Comparison of ENCODE assay signal across 20 cellular contexts in genomic region chr3:112393360-112393728, GRCh38.
"Had no signal": no experiment of that assay in that cellular context is flagged by ENCODE, and none has a peak within 500 bp of the region (broad histone marks: within the 10 kb centered on the region; RNA-seq: fewer than 3 reads in every experiment).

No MANE protein-coding gene starts in this region.

- ATAC-seq: left colon; right lobe of liver; SK-N-SH treated with all-trans-retinoic acid at 6 μM for 48 hours; stimulated activated effector memory CD8-positive, alpha-beta T cell treated with anti-CD3 and anti-CD28 coated beads, Interleukin-12 subunit alpha, Interleukin-12 subunit beta, amount 100 ng/mL, for 72 hours had no signal

- H3K36me3 Mint-ChIP-seq: stimulated activated effector memory CD8-positive, alpha-beta T cell treated with anti-CD3 and anti-CD28 coated beads, Interleukin-12 subunit alpha, Interleukin-12 subunit beta, amount 100 ng/mL, for 72 hours had no signal

- H3K4me3 Mint-ChIP-seq: central memory CD8-positive, alpha-beta T cell; memory B cell; stimulated activated effector memory CD8-positive, alpha-beta T cell treated with anti-CD3 and anti-CD28 coated beads, Interleukin-12 subunit alpha, Interleukin-12 subunit beta, amount 100 ng/mL, for 72 hours had no signal

- H3K27ac Mint-ChIP-seq: activated naive CD4-positive, alpha-beta T cell treated with anti-CD3 and anti-CD28 coated beads, Interleukin-2, amount 50 U/mL, for 72 hours; memory B cell; stimulated activated effector memory CD8-positive, alpha-beta T cell treated with anti-CD3 and anti-CD28 coated beads, Interleukin-12 subunit alpha, Interleukin-12 subunit beta, amount 100 ng/mL, for 72 hours had no signal

- H3K27ac ChIP-seq: colonic mucosa, epithelial cell of prostate, heart right ventricle, parathyroid adenoma, right lobe of liver, thyroid gland, VCaP had no signal

- DNase-seq: activated CD4-positive, alpha-beta T cell treated with anti-CD3 and anti-CD28 coated beads for 1 hour; activated gamma-delta T cell; amniotic stem cell; colonic mucosa; heart right ventricle; left colon; nucleus accumbens; right lobe of liver; small intestine; stimulated activated CD4-positive, alpha-beta T cell treated with anti-CD3 and anti-CD28 coated beads, Interleukin-2, amount 100 ng/mL, for 24 hours; thyroid gland had no signal

- H3K4me3 ChIP-seq: breast epithelium, colonic mucosa, heart right ventricle, right lobe of liver, thyroid gland had no signal

- H3K27me3 Mint-ChIP-seq: central memory CD8-positive, alpha-beta T cell had no signal
